Comparison of ENCODE assay signal across 19 cellular contexts in the genomic region with DNA sequence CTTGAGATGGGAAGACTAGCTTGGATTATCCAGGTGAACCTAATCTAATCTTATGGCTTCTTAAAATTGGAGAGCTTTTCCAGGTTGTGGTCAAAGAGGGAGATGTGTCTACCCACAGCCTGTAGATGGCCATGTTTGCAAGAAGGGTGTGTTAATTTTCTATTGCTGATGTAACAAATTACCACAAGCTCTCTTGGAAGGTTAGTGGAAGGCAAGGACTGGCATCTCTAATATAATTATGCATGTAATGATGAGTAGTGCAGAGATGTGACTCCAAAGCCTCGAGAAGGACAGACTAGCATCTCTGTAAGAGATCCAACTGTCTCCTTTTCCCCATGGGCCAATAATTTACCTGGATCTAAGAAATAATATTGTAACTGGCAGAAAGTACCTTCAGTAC. TPM values are rescaled to one million over a fixed set of nuclear protein-coding genes. Genes with fewer than 3 reads are reported as not detected.
DNase-seq lines count a peak whose midpoint lies in the region; ATAC-seq and TF ChIP-seq lines count a peak whose summit lies in the region.
"Had no signal": no experiment of that assay in that cellular context is flagged by ENCODE, and none has a peak within 500 bp of the region (broad histone marks: within the 10 kb centered on the region; RNA-seq: fewer than 3 reads in every experiment).

No MANE protein-coding gene starts in this region.

- no peaks in the 10 kb centered on the region for H3K79me2 ChIP-seq in GM23248 (ENCODE audit: insufficient read depth)

- H3K4me2 ChIP-seq in GM23248 (ENCODE audit: unreplicated experiment) (peak overlapping the region; percentile 48), mesenchymal stem cell (ENCODE audit: low read length, poor library complexity, severe bottlenecking) (no peak overlapping the region)

- no peak for TF ChIP-seq CTCF in esophagus squamous epithelium (IDR thresholded peaks at IDR 0.05)
- TF ChIP-seq CTCF in testis (IDR thresholded peaks at IDR 0.05): no peak
- TF ChIP-seq CTCF in A673 (conservative IDR thresholded peaks at IDR 0.05; ENCODE audit: low read depth, low read length): no peak

- H3K9me2 ChIP-seq in GM23248 (ENCODE audit: insufficient read depth): no peaks in the 10 kb centered on the region

- no TSS peak for BruUV-seq in A673 (replicated peaks; lab: Mats Ljungman, UMichigan)

- H3K18ac ChIP-seq in mesenchymal stem cell (ENCODE audit: low read depth in 1 of 2, low read length in 2 of 2): no peak overlapping the region

- H4K91ac ChIP-seq in mesenchymal stem cell (ENCODE audit: low read length): no peak overlapping the region

- H3K9me3 ChIP-seq in GM23248 (ENCODE audit: low read depth) (no peaks in the 10 kb centered on the region), esophagus squamous epithelium (peaks cover 0 to 16% (median 0%) of the 10 kb centered on the region in 3 donors), mesenchymal stem cell (ENCODE audit: control insufficient read depth, low read length) (no peaks in the 10 kb centered on the region), testis (no peaks in the 10 kb centered on the region), A673 (ENCODE audit: low read depth, low read length, poor library complexity, severe bottlenecking) (no peaks in the 10 kb centered on the region)
- H3K9me3 ChIP-seq: ovary had no signal

- POLR2A ChIA-PET in A673 (lab: Charles Lee; ENCODE audit: low non-redundant PET): no interaction called here

- H2AK5ac ChIP-seq in mesenchymal stem cell (ENCODE audit: low read length, severe bottlenecking): no peak overlapping the region

- H3K14ac ChIP-seq in mesenchymal stem cell (ENCODE audit: low read length in 2 of 2): no peak overlapping the region

- no peak overlapping the region for H3K23ac ChIP-seq in mesenchymal stem cell (ENCODE audit: low read length in 2 of 2)

- no peak overlapping the region for H2BK5ac ChIP-seq in mesenchymal stem cell (ENCODE audit: low read depth, low read length, poor library complexity, severe bottlenecking)

- 5 to 6% methylated on average over 1 of the region's 1 CpG for WGBS in GM23248 (ENCODE audit: low coverage in 1 of 2, low lambda C conversion rate in 2 of 2, missing lambda C conversion rate in 2 of 2), 2 experiments
- 57 to 58% methylated on average over 1 of the region's 1 CpG for WGBS in esophagus squamous epithelium, 2 donors
- WGBS in mesenchymal stem cell: no CpG with 5 or more reads among the region's 1 CpG
- WGBS in testis, 2 donors: 32 to 55% methylated on average over 1 of the region's 1 CpG

- no peak for ATAC-seq in HG02798 (IDR thresholded peaks at IDR 0.05; ENCODE audit: poor library complexity, unreplicated experiment)
- ATAC-seq: stimulated activated memory B cell treated with anti-CD40 and anti-IgM and Interleukin-4, amounts not matched to agents 10 μg/mL and 1 μg/mL and 100 μg/mL, for 72 hours had no signal

- no peaks in the 10 kb centered on the region for H3K36me3 ChIP-seq in GM23248 (ENCODE audit: low read depth)
- H3K36me3 ChIP-seq in esophagus squamous epithelium: no peaks in the 10 kb centered on the region
- H3K36me3 ChIP-seq in mesenchymal stem cell (ENCODE audit: control insufficient read depth in 1 of 2, insufficient read depth in 2 of 2, low read depth in 1 of 2, low read length in 2 of 2): no peaks in the 10 kb centered on the region
- H3K36me3 ChIP-seq in testis (ENCODE audit: low read depth, missing control alignments): no peaks in the 10 kb centered on the region
- H3K36me3 ChIP-seq in A673 (ENCODE audit: insufficient read depth, low read length, poor library complexity, severe bottlenecking): no peaks in the 10 kb centered on the region
- H3K36me3 ChIP-seq: ovary had no signal

- no peak for TF ChIP-seq POLR2A in esophagus squamous epithelium (IDR thresholded peaks at IDR 0.05)
- TF ChIP-seq POLR2A in testis (IDR thresholded peaks at IDR 0.05): no peak

- no peak overlapping the region for H3K9ac ChIP-seq in GM23248
- peak overlapping the region; percentile 5 for H3K9ac ChIP-seq in mesenchymal stem cell (ENCODE audit: low read length)

- H3K4me1 ChIP-seq in GM23248 (ENCODE audit: insufficient read depth) (peaks cover 13% of the 10 kb centered on the region), esophagus squamous epithelium (peaks cover 5 to 41% (median 15%) of the 10 kb centered on the region in 3 donors), mesenchymal stem cell (ENCODE audit: control insufficient read depth, insufficient read depth, low read depth, low read length) (no peaks in the 10 kb centered on the region), testis (peaks cover 16% of the 10 kb centered on the region), A673 (ENCODE audit: insufficient read depth, low read length, poor library complexity, severe bottlenecking) (no peaks in the 10 kb centered on the region)

- intact Hi-C loops in esophagus squamous epithelium (cut with DNase I) (no loop called here), testis (cut with DNase I; ENCODE audit: low total_unique reads) (loop anchor here (10.0 kb wide), 1 partner anchor 60 kb away; no protein-coding TSS in a partner anchor), A673 (cut with micrococcal nuclease; ENCODE audit: unreplicated experiment) (no loop called here)

- H2BK15ac ChIP-seq in mesenchymal stem cell (ENCODE audit: low read depth, poor library complexity, severe bottlenecking): no peak overlapping the region

- H3F3A ChIP-seq in GM23248 (ENCODE audit: insufficient read depth): peaks cover 14% of the 10 kb centered on the region; the same call in 1 of the 2 replicates

- in situ Hi-C loops in GM23248 (cut with MboI): no loop called here

- CTCF ChIA-PET in A673 (lab: Charles Lee): no interaction called here

- H3K4me3 ChIP-seq in GM23248 (no peak overlapping the region), esophagus squamous epithelium (no peak overlapping the region), mesenchymal stem cell (ENCODE audit: insufficient read depth in 1 of 2, low read depth in 1 of 2, low read length in 2 of 2) (no peak overlapping the region), testis (no peak overlapping the region), A673 (ENCODE audit: low read depth, low read length, poor library complexity, severe bottlenecking) (no peak overlapping the region)
- H3K4me3 ChIP-seq: ovary had no signal

- peak; percentile 11 for DNase-seq in GM23248
- no peak for DNase-seq in esophagus squamous epithelium (lab: John Stamatoyannopoulos, UW)
- DNase-seq in mesenchymal stem cell: no peak
- no peak for DNase-seq in testis
- DNase-seq in A673 (ENCODE audit: low spot score): no peak
- no peak for DNase-seq in RKO (ENCODE audit: low spot score)
- no peak for DNase-seq in SHP77 (lab: John Stamatoyannopoulos, UW)
- DNase-seq: activated CD4-positive, alpha-beta T cell treated with anti-CD3 and anti-CD28 coated beads, Interleukin-2, amount 50 U/mL, for 4 hours; activated naive CD8-positive, alpha-beta T cell treated with anti-CD3 and anti-CD28 coated beads, Interleukin-2, amount 10 ng/mL, durations not matched to agents 7 days and 5 days; NCI-H1105 treated with DMSO at 0.1 percent for 48 hours had no signal

- H4K8ac ChIP-seq in mesenchymal stem cell (ENCODE audit: low read length): no peak overlapping the region

- H3K4ac ChIP-seq in mesenchymal stem cell (ENCODE audit: low read depth in 1 of 2, low read length in 2 of 2): no peak overlapping the region

- H2BK12ac ChIP-seq in mesenchymal stem cell (ENCODE audit: low read length in 2 of 2): no peak overlapping the region

- H3K79me1 ChIP-seq in mesenchymal stem cell (replicated peaks; ENCODE audit: low read length, poor library complexity, severe bottlenecking): no peaks in the 10 kb centered on the region

- H2BK120ac ChIP-seq in mesenchymal stem cell (ENCODE audit: low read depth, low read length): no peak overlapping the region

- no peak overlapping the region for H2AFZ ChIP-seq in GM23248
- no peak overlapping the region for H2AFZ ChIP-seq in mesenchymal stem cell (ENCODE audit: low read depth, low read length)

- H3K27me3 ChIP-seq in GM23248 (replicated peaks; ENCODE audit: insufficient read depth) (no peaks in the 10 kb centered on the region), esophagus squamous epithelium (no peaks in the 10 kb centered on the region), mesenchymal stem cell (ENCODE audit: control insufficient read depth in 1 of 2, insufficient read depth in 1 of 2, low read length in 2 of 2) (no peaks in the 10 kb centered on the region), testis (no peaks in the 10 kb centered on the region), A673 (replicated peaks; ENCODE audit: insufficient read depth, low read depth, low read length, poor library complexity) (no peaks in the 10 kb centered on the region)
- H3K27me3 ChIP-seq: ovary had no signal

- peak overlapping the region; percentile 34; the same call in 1 of the 2 replicates for H3K27ac ChIP-seq in GM23248
- H3K27ac ChIP-seq in esophagus squamous epithelium: peak overlapping the region; percentile 55 to 85 (median 84)
- no peak overlapping the region for H3K27ac ChIP-seq in mesenchymal stem cell (ENCODE audit: low read length, poor library complexity, severe bottlenecking)
- H3K27ac ChIP-seq in testis: peak overlapping the region; percentile 65 to 86
- H3K27ac ChIP-seq in A673 (ENCODE audit: low read depth, low read length, poor library complexity, severe bottlenecking): no peak overlapping the region

- H4K20me1 ChIP-seq in GM23248 (ENCODE audit: insufficient read depth): no peaks in the 10 kb centered on the region

RNA-seq across cellular contexts. Expression of a gene that starts 3.2 kb away (rescaled TPM):
- not detected in 2 replicates for total RNA-seq in GM23248 (2014; rRNA removed; shearing (Covaris generic))
- polyA plus RNA-seq in GM23248 (2016; fragmentation: Nextera tagmentation; extraction: Ambion mirVana): 0.15 TPM in 1 of 2 replicates, not detected in the other
- total RNA-seq in esophagus squamous epithelium: 100 to 1,000 TPM in 2 of 4 donors, 10 to 100 TPM in 2; 12.9 to 468 (median 181) TPM
- not detected for polyA plus RNA-seq in mesenchymal stem cell (2013, experiment 1 of 2)
- not detected for polyA plus RNA-seq in mesenchymal stem cell (2013, experiment 2 of 2)
- total RNA-seq in testis: 1 to 10 TPM; 6.4 to 9.4 TPM
- polyA plus RNA-seq in testis (ENCODE audit: insufficient read depth, low read depth, low replicate concordance): 24.6 TPM
- total RNA-seq in A673 (2021): not detected in 2 replicates
- total RNA-seq: activated naive CD8-positive, alpha-beta T cell treated with anti-CD3 and anti-CD28 coated beads, Interleukin-2, amount 10 ng/mL, durations not matched to agents 7 days and 5 days; HFFc6; HT1080; LHCN-M2 had no signal

RNA-seq across cellular contexts. Expression of a gene that starts 28.2 kb away (rescaled TPM):
- not detected in 2 replicates for total RNA-seq in GM23248 (2014; rRNA removed; shearing (Covaris generic))
- polyA plus RNA-seq in GM23248 (2016; fragmentation: Nextera tagmentation; extraction: Ambion mirVana) (not detected in 2 replicates), testis (ENCODE audit: insufficient read depth, low read depth, low replicate concordance) (2.6 TPM)
- total RNA-seq in esophagus squamous epithelium (10 to 100 TPM in 2 of 4 donors, 1 to 10 TPM in 1, under 1 TPM in 1; 0.75 to 12.6 (median 8.4) TPM), testis (1 to 10 TPM in 1 of 2 donors, under 1 TPM in 1; 0.43 to 2.4 TPM), A673 (2021) (not detected in 2 replicates)
- polyA plus RNA-seq in mesenchymal stem cell (2013, experiment 1 of 2): not detected
- not detected for polyA plus RNA-seq in mesenchymal stem cell (2013, experiment 2 of 2)
- total RNA-seq: activated naive CD8-positive, alpha-beta T cell treated with anti-CD3 and anti-CD28 coated beads, Interleukin-2, amount 10 ng/mL, durations not matched to agents 7 days and 5 days; HFFc6; HT1080; LHCN-M2 had no signal

RNA-seq across cellular contexts. Expression of a gene that starts 33.6 kb away (rescaled TPM):
- total RNA-seq in GM23248 (2014; rRNA removed; shearing (Covaris generic)): not detected in 2 replicates
- polyA plus RNA-seq in GM23248 (2016; fragmentation: Nextera tagmentation; extraction: Ambion mirVana) (not detected in 2 replicates), testis (ENCODE audit: insufficient read depth, low read depth, low replicate concordance) (0.84 TPM)
- total RNA-seq in esophagus squamous epithelium (not detected), testis (under 1 TPM in 1 of 2 donors, not detected in 1; 0.31 TPM), A673 (2021) (not detected in 2 replicates)
- not detected for polyA plus RNA-seq in mesenchymal stem cell (2013, experiment 1 of 2)
- not detected for polyA plus RNA-seq in mesenchymal stem cell (2013, experiment 2 of 2)
- total RNA-seq: activated naive CD8-positive, alpha-beta T cell treated with anti-CD3 and anti-CD28 coated beads, Interleukin-2, amount 10 ng/mL, durations not matched to agents 7 days and 5 days; bronchial epithelial cell; esophagus mucosa; HFFc6; HT1080; kidney epithelial cell; LHCN-M2 had no signal

Comparison
In these comparisons a context has a peak if more than half of its experiments do, and no peak if none do; other contexts are left out.
1. H3K27ac ChIP-seq: peak in GM23248 (single experiment), esophagus squamous epithelium (4 of 4) and testis (2 of 2); none in mesenchymal stem cell (single experiment) and A673 (single experiment).